ENCODE assay signal across 23 cellular contexts in the genomic region with DNA sequence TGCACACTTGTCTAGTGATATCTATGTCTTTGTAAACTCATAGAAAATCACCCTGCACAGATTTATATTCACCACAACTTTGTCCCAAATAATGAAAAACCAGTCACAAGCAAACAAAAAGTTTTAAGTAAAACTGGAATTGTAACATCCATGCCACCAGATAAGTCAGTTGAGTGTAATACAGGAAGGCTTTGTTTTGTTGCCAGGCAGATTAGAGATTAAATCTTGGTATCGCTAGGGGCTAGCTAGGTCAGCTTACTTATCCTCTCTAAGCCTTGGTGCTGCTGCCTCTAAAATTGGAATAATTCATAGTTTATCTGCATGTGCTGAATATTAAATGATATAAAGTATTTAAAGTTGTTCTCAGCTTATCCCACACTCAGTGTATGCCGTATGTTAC.
DNase-seq lines count a peak whose midpoint lies in the region; ATAC-seq and TF ChIP-seq lines count a peak whose summit lies in the region.
"Had no signal": no experiment of that assay in that cellular context is flagged by ENCODE, and none has a peak within 500 bp of the region (broad histone marks: within the 10 kb centered on the region; RNA-seq: fewer than 3 reads in every experiment).

No MANE protein-coding gene starts in this region.

- H3K4me2 ChIP-seq in Karpas-422 (ENCODE audit: low read depth, low read length, poor library complexity, severe bottlenecking) (no peak overlapping the region), mesendoderm (ENCODE audit: low read length) (no peak overlapping the region)

- ATAC-seq in HG02642 (IDR thresholded peaks at IDR 0.05; ENCODE audit: poor library complexity, unreplicated experiment) = no peak

- no peak overlapping the region for H3K9ac ChIP-seq in Karpas-422 (ENCODE audit: low read length)
- H3K9ac ChIP-seq in mesendoderm (ENCODE audit: low read length) = no peak overlapping the region
- H3K9ac ChIP-seq: GM23248 had no signal

- H3K36me3 ChIP-seq in Karpas-422 (ENCODE audit: insufficient read depth, low read length) (no peaks in the 10 kb centered on the region), mesendoderm (ENCODE audit: control insufficient read depth, insufficient read depth, low read length) (no peaks in the 10 kb centered on the region)
- H3K36me3 ChIP-seq: Peyer's patch had no signal

- TF ChIP-seq CTCF in CD14-positive monocyte (IDR thresholded peaks at IDR 0.05) = no peak

- H3K27ac Mint-ChIP-seq in CD14-positive monocyte = no peak overlapping the region
- H3K27ac Mint-ChIP-seq: CD4-positive, CD25-positive, alpha-beta regulatory T cell; H9 had no signal

- peaks cover 0 to 1% (median 0%) of the 10 kb centered on the region in 3 donors for H3K27me3 Mint-ChIP-seq in CD14-positive monocyte (ENCODE audit: low read depth in 3 of 3)
- H3K27me3 Mint-ChIP-seq: CD4-positive, CD25-positive, alpha-beta regulatory T cell had no signal

- no peaks in the 10 kb centered on the region for H4K20me1 ChIP-seq in Karpas-422 (ENCODE audit: insufficient read depth, low read depth, low read length)

- H3K23ac ChIP-seq in mesendoderm (ENCODE audit: low read length) = no peak overlapping the region

- H2BK120ac ChIP-seq in mesendoderm (ENCODE audit: low read depth, low read length) = no peak overlapping the region

- peaks cover 2 to 11% (median 5%) of the 10 kb centered on the region in 7 donors for H3K9me3 Mint-ChIP-seq in CD14-positive monocyte

- no CpG with 5 or more reads among the region's 2 CpGs for WGBS in mesendoderm (ENCODE audit: extremely low coverage, insufficient coverage, low lambda C conversion rate)

- H3K4me3 ChIP-seq in Karpas-422 (ENCODE audit: low read length) (no peak overlapping the region), mesendoderm (ENCODE audit: low read length) (no peak overlapping the region)
- H3K4me3 ChIP-seq: GM23248, Peyer's patch had no signal

- H3K9me3 ChIP-seq in Karpas-422 (ENCODE audit: low read length) = peaks cover 5% of the 10 kb centered on the region; the same call in 1 of the 2 replicates

- no peaks in the 10 kb centered on the region for H3K4me1 Mint-ChIP-seq in CD14-positive monocyte
- H3K4me1 Mint-ChIP-seq: CD4-positive, CD25-positive, alpha-beta regulatory T cell; H9 had no signal

- H4K5ac ChIP-seq in mesendoderm (ENCODE audit: low read length) = no peak overlapping the region

- H3K4me3 Mint-ChIP-seq in CD14-positive monocyte = no peak overlapping the region
- H3K4me3 Mint-ChIP-seq: CD4-positive, CD25-positive, alpha-beta regulatory T cell; H9 had no signal

- H2AK5ac ChIP-seq in mesendoderm (ENCODE audit: low read length) = no peak overlapping the region

- H3K36me3 Mint-ChIP-seq in CD14-positive monocyte = no peaks in the 10 kb centered on the region
- H3K36me3 Mint-ChIP-seq: CD4-positive, CD25-positive, alpha-beta regulatory T cell had no signal

- H3K4ac ChIP-seq in mesendoderm (ENCODE audit: low read depth, low read length) = no peak overlapping the region

- H3K9me2 ChIP-seq in Karpas-422 (replicated peaks; ENCODE audit: insufficient read depth, low read length) = no peaks in the 10 kb centered on the region

- H3K27ac ChIP-seq in Karpas-422 (ENCODE audit: low read length) (no peak overlapping the region), mesendoderm (ENCODE audit: low read depth, low read length) (no peak overlapping the region)
- H3K27ac ChIP-seq: 22Rv1, GM23248, Peyer's patch had no signal

- no peak overlapping the region for H4K8ac ChIP-seq in mesendoderm (ENCODE audit: low read depth, low read length)

- DNase-seq in DMS 273 (lab: John Stamatoyannopoulos, UW; ENCODE audit: unreplicated experiment) (peak; percentile 0), DMS 273 treated with DMSO at 0.1 percent for 48 hours (lab: John Stamatoyannopoulos, UW) (no peak), Karpas-422 (no peak), SK-N-DZ (ENCODE audit: low spot score) (peak; percentile 52), mesendoderm (peak; percentile 32), CD14-positive monocyte (ENCODE audit: low spot score) (no peak), OCI-M2 (lab: John Stamatoyannopoulos, UW; ENCODE audit: unreplicated experiment) (no peak)
- DNase-seq: ACHN; CD4-positive, CD25-positive, alpha-beta regulatory T cell; GM23248; H9; IMR-90; KG1; MM.1S; NCI-H2029; NCI-H446; NCI-H524 treated with DMSO at 0.1 percent for 48 hours; NCI-H774; Peyer's patch; SHP77 treated with DMSO at 0.1 percent for 48 hours; T-helper 1 cell had no signal

- H3K4me1 ChIP-seq in Karpas-422 (ENCODE audit: low read length) (no peaks in the 10 kb centered on the region), mesendoderm (ENCODE audit: control insufficient read depth, low read depth, low read length) (no peaks in the 10 kb centered on the region)
- H3K4me1 ChIP-seq: Peyer's patch had no signal

- no peak overlapping the region for H2BK5ac ChIP-seq in mesendoderm (ENCODE audit: low read length)

- H3K56ac ChIP-seq in mesendoderm (ENCODE audit: low read length) = no peak overlapping the region

- intact Hi-C loops in CD14-positive monocyte (cut with micrococcal nuclease) = no loop called here

- no peaks in the 10 kb centered on the region for H3K27me3 ChIP-seq in Karpas-422 (ENCODE audit: low read length)
- H3K27me3 ChIP-seq in mesendoderm (ENCODE audit: insufficient read depth, low read length, poor library complexity) = no peaks in the 10 kb centered on the region
- H3K27me3 ChIP-seq: Peyer's patch had no signal

- no peaks in the 10 kb centered on the region for H3K79me2 ChIP-seq in Karpas-422 (ENCODE audit: low read length)
- no peaks in the 10 kb centered on the region for H3K79me2 ChIP-seq in mesendoderm (ENCODE audit: control insufficient read depth, insufficient read depth, low read length)

- no peak overlapping the region for H2BK15ac ChIP-seq in mesendoderm (replicated peaks; ENCODE audit: low read depth)

- peak overlapping the region; percentile 72 for H2AFZ ChIP-seq in Karpas-422 (ENCODE audit: low read length)
- H2AFZ ChIP-seq: GM23248 had no signal

- no peak overlapping the region for H3K18ac ChIP-seq in mesendoderm (ENCODE audit: low read length)

- no peaks in the 10 kb centered on the region for H3K79me1 ChIP-seq in mesendoderm (ENCODE audit: low read length)

Comparison
In these comparisons a context has a peak if more than half of its experiments do, and no peak if none do; other contexts are left out.
1. DNase-seq: peak in DMS 273 (single experiment), SK-N-DZ (single experiment) and mesendoderm (single experiment); none in DMS 273 treated with DMSO at 0.1 percent for 48 hours (single experiment), Karpas-422 (single experiment), CD14-positive monocyte (single experiment) and OCI-M2 (single experiment).